13 cellular contexts compared by ENCODE assay signal in genomic region chr16:3580271-3580670, GRCh38. TPM values are rescaled to one million over a fixed set of nuclear protein-coding genes. Genes with fewer than 3 reads are reported as not detected.
DNase-seq lines count a peak whose midpoint lies in the region; ATAC-seq, FAIRE-seq and TF ChIP-seq lines count a peak whose summit lies in the region.
"Had no signal": no experiment of that assay in that cellular context is flagged by ENCODE, and none has a peak within 500 bp of the region (broad histone marks: within the 10 kb centered on the region; RNA-seq: fewer than 3 reads in every experiment).

No MANE protein-coding gene starts in this region.

- H3K36me3 Mint-ChIP-seq in neural progenitor cell, result peaks cover 2% of the 10 kb centered on the region

- POLR2A ChIA-PET in GM12878 (lab: Charles Lee), result interaction anchor here (0.6 to 1.4 kb wide), 2 partner anchors 30 to 59 kb away, joined by 3 read pairs; no protein-coding TSS in a partner anchor

- H3K4me2 ChIP-seq in GM12878 (ENCODE audit: control insufficient read depth, insufficient read depth), result peak overlapping the region; percentile 34
- H3K4me2 ChIP-seq in neural progenitor cell, result no peak overlapping the region

- H3K27ac Mint-ChIP-seq in neural progenitor cell, result peak overlapping the region; percentile 79

- in situ Hi-C loops in GM12878 (cut with MboI), result no loop called here

- no TSS peak for BruUV-seq in GM12878 (replicated peaks; lab: Mats Ljungman, UMichigan)

- no peaks in the 10 kb centered on the region for H3K9me3 ChIP-seq in GM12878 (replicated peaks; ENCODE audit: control insufficient read depth, insufficient read depth, low read length)
- H3K9me3 ChIP-seq in neural progenitor cell (ENCODE audit: low read depth), result no peaks in the 10 kb centered on the region

- ATAC-seq in GM12878 (no peak), omental fat pad (ENCODE audit: low FRiP score) (no peak)
- ATAC-seq: K562 had no signal

- no peak overlapping the region for H2AFZ ChIP-seq in GM12878 (ENCODE audit: control insufficient read depth, low read depth, low read length)
- no peak overlapping the region for H2AFZ ChIP-seq in neural progenitor cell (replicated peaks)

- no peaks in the 10 kb centered on the region for H3F3A ChIP-seq in neural progenitor cell (ENCODE audit: low read depth)

- 92% methylated on average over 12 of the region's 12 CpGs for WGBS in GM12878 (ENCODE audit: insufficient coverage, insufficient replicate concordance, low lambda C conversion rate, missing lambda C conversion rate)

- H3K4me3 Mint-ChIP-seq in neural progenitor cell, result no peak overlapping the region

- TF ChIP-seq CTCF in NB4 (IDR thresholded peaks at IDR 0.05; ENCODE audit: low read depth, low read length) (no peak), GM12878 (IDR thresholded peaks at IDR 0.05 in 2 of 3, conservative IDR thresholded peaks at IDR 0.05 in 1 of 3; ENCODE audit: control insufficient read depth in 2 of 3, extremely low read depth in 1 of 3, insufficient read depth in 1 of 3, low read depth in 3 of 3, low read length in 3 of 3) (no peak), neural progenitor cell (IDR thresholded peaks at IDR 0.05) (no peak), omental fat pad (IDR thresholded peaks at IDR 0.05) (no peak)

- H3K9me3 Mint-ChIP-seq in neural progenitor cell, result no peaks in the 10 kb centered on the region

- peaks cover 20% of the 10 kb centered on the region for H3K4me1 Mint-ChIP-seq in neural progenitor cell

- intact Hi-C loops in GM12878 (cut with micrococcal nuclease; ENCODE audit: unreplicated experiment), result no loop called here

- TF ChIP-seq EP300 in GM12878 (IDR thresholded peaks at IDR 0.05; ENCODE audit: borderline replicate concordance in 1 of 2, control insufficient read depth in 1 of 2, low read depth in 2 of 2, low read length in 2 of 2), result no peak

- no peak for FAIRE-seq in GM12878 (lab: Jason Lieb, UNC)
- FAIRE-seq: K562 had no signal

- H3K27ac ChIP-seq in GM12878 (ENCODE audit: control insufficient read depth, insufficient read depth), result peak overlapping the region; percentile 57
- no peak overlapping the region for H3K27ac ChIP-seq in neural progenitor cell
- H3K27ac ChIP-seq: 22Rv1, epithelial cell of prostate had no signal

- peak overlapping the region; percentile 30; the same call in 1 of the 2 replicates for H3K9ac ChIP-seq in GM12878 (ENCODE audit: control insufficient read depth, insufficient read depth, low read length)
- peak overlapping the region; percentile 9 for H3K9ac ChIP-seq in neural progenitor cell

- H3K27me3 Mint-ChIP-seq in neural progenitor cell (ENCODE audit: insufficient read depth, low read depth), result no peaks in the 10 kb centered on the region

- no peak for TF ChIP-seq RAD21 in GM12878 (IDR thresholded peaks at IDR 0.05; ENCODE audit: insufficient read depth, low read depth, low read length)

- peak; percentile 58 for DNase-seq in SIG-M5 treated with dmso at 0.1 percent for 504 hours (lab: John Stamatoyannopoulos, UW; ENCODE audit: unreplicated experiment)
- no peak for DNase-seq in SIG-M5 (lab: John Stamatoyannopoulos, UW)
- DNase-seq in NB4 (ENCODE audit: low read depth), result peak; percentile 91
- no peak for DNase-seq in GM12878 (ENCODE audit: low read depth, low spot score)
- DNase-seq in neural progenitor cell (ENCODE audit: low spot score), result no peak
- DNase-seq in NCI-H69 (lab: John Stamatoyannopoulos, UW), result no peak
- no peak for DNase-seq in stimulated activated CD4-positive, alpha-beta T cell treated with anti-CD3 and anti-CD28 coated beads, Interleukin-2, amount 100 ng/mL, for 24 hours
- no peak for DNase-seq in omental fat pad (ENCODE audit: low spot score)
- DNase-seq: NCI-H345, SHP77 treated with DMSO at 0.1 percent for 48 hours had no signal

- H3K79me2 ChIP-seq in GM12878 (ENCODE audit: control insufficient read depth, insufficient read depth, low read length) (peaks cover 20% of the 10 kb centered on the region), neural progenitor cell (ENCODE audit: low read depth) (no peaks in the 10 kb centered on the region)

- no peaks in the 10 kb centered on the region for H4K20me1 ChIP-seq in GM12878 (ENCODE audit: control insufficient read depth, insufficient read depth)
- no peaks in the 10 kb centered on the region for H4K20me1 ChIP-seq in neural progenitor cell (ENCODE audit: low read depth)

- H3K4me3 ChIP-seq in NB4 (ENCODE audit: low read depth, low read length), result no peak overlapping the region
- H3K4me3 ChIP-seq in GM12878, result no peak overlapping the region
- no peak overlapping the region for H3K4me3 ChIP-seq in neural progenitor cell
- H3K4me3 ChIP-seq: K562 had no signal

- TF ChIP-seq POLR2A in NB4 (IDR thresholded peaks at IDR 0.05; ENCODE audit: extremely low read depth, insufficient read length) (no peak), GM12878 (IDR thresholded peaks at IDR 0.05; ENCODE audit: low read depth, low read length) (no peak)

- SMC1A ChIA-PET in GM12878 (lab: Charles Lee; ENCODE audit: uncharacterized antibody, unreplicated experiment), result no interaction called here

- RAD21 ChIA-PET in GM12878 (lab: Charles Lee; ENCODE audit: unreplicated experiment), result no interaction called here

- H3K4me1 ChIP-seq in GM12878 (ENCODE audit: control insufficient read depth, insufficient read depth, low read length), result peaks cover 43% of the 10 kb centered on the region
- no peaks in the 10 kb centered on the region for H3K4me1 ChIP-seq in neural progenitor cell

- CTCF ChIA-PET in GM12878 (lab: Yijun Ruan, JAX), result no interaction called here

- H3K36me3 ChIP-seq in GM12878 (ENCODE audit: control insufficient read depth in 2 of 2, insufficient read depth in 2 of 2, low read length in 1 of 2) (peaks cover 0 to 2% of the 10 kb centered on the region in 2 experiments; a peak in 1 of 4 replicates), neural progenitor cell (no peaks in the 10 kb centered on the region)

- H3K27me3 ChIP-seq in GM12878 (replicated peaks in 1 of 2; ENCODE audit: control insufficient read depth in 2 of 2, insufficient read depth in 2 of 2, low read length in 1 of 2), result no peaks in the 10 kb centered on the region
- H3K27me3 ChIP-seq in neural progenitor cell, result no peaks in the 10 kb centered on the region

TF ChIP-seq in GM12878, 131 proteins besides CTCF, POLR2A, EP300 and RAD21 (continues in another document):
- TF ChIP-seq CREM (IDR thresholded peaks at IDR 0.05; ENCODE audit: low read depth) (no peak), IRF5 (IDR thresholded peaks at IDR 0.05; ENCODE audit: borderline replicate concordance) (no peak)

RNA-seq across cellular contexts. Expression of gene NLRC3, which starts 3.1 kb away (rescaled TPM):
- 18.8 and 19.2 TPM in 2 replicates for total RNA-seq in GM12878 (2013; cell fraction: nucleolus; rRNA removed)
- total RNA-seq in GM12878 (2014; rRNA removed), result 14.1 and 15.0 TPM in 2 replicates
- total RNA-seq in GM12878 (2014; rRNA removed; fragmentation: Illumina TruSeq; extraction: Trizol), result 7.9 and 8.2 TPM in 2 replicates
- total RNA-seq in GM12878 (2021), result 17.8 and 18.2 TPM in 2 replicates
- polyA plus RNA-seq in GM12878 (2011; ENCODE audit: low read depth), result 4.9 TPM
- polyA plus RNA-seq in GM12878 (2011; rRNA removed), result 6.7 and 6.8 TPM in 2 replicates
- polyA plus RNA-seq in GM12878 (2011; cell fraction: cytosol; rRNA removed), result 6.4 and 7.8 TPM in 2 replicates
- polyA plus RNA-seq in GM12878 (2011; cell fraction: nucleus; rRNA removed), result 9.2 and 11.5 TPM in 2 replicates
- 7.0 and 7.7 TPM in 2 replicates for polyA plus RNA-seq in GM12878 (2012)
- polyA plus RNA-seq in GM12878 (2014; fragmentation: Illumina TruSeq; extraction: Trizol), result 9.2 and 9.4 TPM in 2 replicates
- 1 to 10 TPM; 2.2 to 2.4 TPM for polyA plus RNA-seq in GM12878 (2014; fragmentation: Nextera tagmentation; extraction: Ambion mirVana)
- 11.1 and 11.2 TPM in 2 replicates for polyA plus RNA-seq in GM12878 (2014; rRNA removed)
- 1 to 10 TPM; 6.1 to 6.9 TPM for polyA plus RNA-seq in GM12878 (2016; fragmentation: Nextera tagmentation; extraction: Ambion mirVana)
- polyA minus RNA-seq in GM12878 (2011; rRNA and poly(A)+ RNA removed), result 4.2 and 12.5 TPM in 2 replicates
- polyA minus RNA-seq in GM12878 (2011; cell fraction: cytosol; rRNA and poly(A)+ RNA removed), result 4.5 and 6.1 TPM in 2 replicates
- polyA minus RNA-seq in GM12878 (2011; cell fraction: nucleus; rRNA and poly(A)+ RNA removed), result 8.1 and 12.9 TPM in 2 replicates
- total RNA-seq in neural progenitor cell (ENCODE audit: low replicate concordance), result 0.25 TPM in 1 of 2 replicates, not detected in the other
- total RNA-seq in omental fat pad, result 1 to 10 TPM in 3 of 4 donors, under 1 TPM in 1; 0.65 to 4.1 (median 1.1) TPM

RNA-seq across cellular contexts. Expression of gene SLX4, which starts 31.1 kb away (rescaled TPM):
- total RNA-seq in GM12878 (2013; cell fraction: nucleolus; rRNA removed), result 39.7 and 42.6 TPM in 2 replicates
- total RNA-seq in GM12878 (2014; rRNA removed), result 6.0 and 6.1 TPM in 2 replicates
- total RNA-seq in GM12878 (2014; rRNA removed; fragmentation: Illumina TruSeq; extraction: Trizol), result 4.7 and 5.1 TPM in 2 replicates
- total RNA-seq in GM12878 (2021), result 12.3 and 12.4 TPM in 2 replicates
- polyA plus RNA-seq in GM12878 (2011; ENCODE audit: low read depth), result 2.5 TPM
- 2.7 and 3.3 TPM in 2 replicates for polyA plus RNA-seq in GM12878 (2011; rRNA removed)
- polyA plus RNA-seq in GM12878 (2011; cell fraction: cytosol; rRNA removed), result 3.5 and 3.6 TPM in 2 replicates
- 10.3 and 17.8 TPM in 2 replicates for polyA plus RNA-seq in GM12878 (2011; cell fraction: nucleus; rRNA removed)
- 5.4 and 5.7 TPM in 2 replicates for polyA plus RNA-seq in GM12878 (2012)
- 6.9 and 8.0 TPM in 2 replicates for polyA plus RNA-seq in GM12878 (2014; fragmentation: Illumina TruSeq; extraction: Trizol)
- under 1 TPM; 0.18 to 0.47 TPM for polyA plus RNA-seq in GM12878 (2014; fragmentation: Nextera tagmentation; extraction: Ambion mirVana)
- polyA plus RNA-seq in GM12878 (2014; rRNA removed), result 8.3 and 8.4 TPM in 2 replicates
- 1 to 10 TPM; 4.1 to 4.5 TPM for polyA plus RNA-seq in GM12878 (2016; fragmentation: Nextera tagmentation; extraction: Ambion mirVana)
- polyA minus RNA-seq in GM12878 (2011; rRNA and poly(A)+ RNA removed), result 5.3 and 6.8 TPM in 2 replicates
- polyA minus RNA-seq in GM12878 (2011; cell fraction: cytosol; rRNA and poly(A)+ RNA removed), result 2.4 and 3.7 TPM in 2 replicates
- 4.4 and 8.1 TPM in 2 replicates for polyA minus RNA-seq in GM12878 (2011; cell fraction: nucleus; rRNA and poly(A)+ RNA removed)
- total RNA-seq in neural progenitor cell (ENCODE audit: low replicate concordance), result 7.7 and 13.0 TPM in 2 replicates
- 1 to 10 TPM; 2.9 to 4.4 (median 3.3) TPM for total RNA-seq in omental fat pad

Comparison
In these comparisons a context has a peak if more than half of its experiments do, and no peak if none do; other contexts are left out.
1. DNase-seq: peak in SIG-M5 treated with dmso at 0.1 percent for 504 hours (single experiment) and NB4 (single experiment); none in SIG-M5 (single experiment), GM12878 (single experiment), neural progenitor cell (single experiment), NCI-H69 (single experiment), stimulated activated CD4-positive, alpha-beta T cell treated with anti-CD3 and anti-CD28 coated beads, Interleukin-2, amount 100 ng/mL, for 24 hours (0 of 2) and omental fat pad (single experiment).